1 cellular context compared by ENCODE assay signal in the genomic region with DNA sequence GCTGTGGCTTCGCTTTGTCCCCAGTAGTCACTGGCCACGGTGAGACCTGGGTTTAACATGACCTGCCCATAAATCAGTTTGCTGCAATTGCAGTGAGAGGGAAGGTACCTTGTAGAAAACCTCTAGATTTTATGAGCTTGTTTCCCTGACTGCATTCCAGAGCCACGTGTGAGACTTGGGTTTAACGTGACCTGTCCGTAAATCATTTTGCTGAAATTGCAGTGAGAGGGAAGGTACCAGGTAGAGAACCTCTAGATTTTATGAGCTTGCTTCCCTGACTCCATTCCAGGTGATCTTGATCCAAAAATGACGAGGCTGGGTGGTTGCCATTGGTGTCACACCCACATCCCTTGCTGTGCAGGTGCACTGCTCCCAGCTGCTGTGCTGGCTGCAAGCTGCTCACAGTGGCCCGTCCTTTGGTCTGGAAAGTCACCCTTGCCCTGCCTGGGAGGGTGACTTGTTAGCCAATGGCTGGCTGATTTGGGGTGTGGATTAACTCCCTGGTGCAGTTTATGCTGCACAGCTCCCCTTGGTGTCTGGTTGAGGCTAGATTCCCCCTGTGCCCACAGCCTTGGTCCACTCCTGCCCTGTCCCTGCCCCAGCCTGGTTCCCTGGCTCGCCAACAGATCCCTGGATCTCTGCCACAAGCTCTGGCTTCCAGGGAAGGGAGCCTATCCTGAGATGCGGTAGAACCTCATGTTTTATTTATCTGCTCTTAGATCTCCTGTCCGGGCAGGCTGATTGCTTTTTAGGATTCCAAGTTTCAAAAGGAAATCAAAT.
TF ChIP-seq lines count a peak whose summit lies in the region.

No MANE protein-coding gene starts in this region.

TF ChIP-seq in SK-N-SH, 30 proteins besides CTCF, POLR2A, EP300 and RAD21:
- TF ChIP-seq, protein P1, sequence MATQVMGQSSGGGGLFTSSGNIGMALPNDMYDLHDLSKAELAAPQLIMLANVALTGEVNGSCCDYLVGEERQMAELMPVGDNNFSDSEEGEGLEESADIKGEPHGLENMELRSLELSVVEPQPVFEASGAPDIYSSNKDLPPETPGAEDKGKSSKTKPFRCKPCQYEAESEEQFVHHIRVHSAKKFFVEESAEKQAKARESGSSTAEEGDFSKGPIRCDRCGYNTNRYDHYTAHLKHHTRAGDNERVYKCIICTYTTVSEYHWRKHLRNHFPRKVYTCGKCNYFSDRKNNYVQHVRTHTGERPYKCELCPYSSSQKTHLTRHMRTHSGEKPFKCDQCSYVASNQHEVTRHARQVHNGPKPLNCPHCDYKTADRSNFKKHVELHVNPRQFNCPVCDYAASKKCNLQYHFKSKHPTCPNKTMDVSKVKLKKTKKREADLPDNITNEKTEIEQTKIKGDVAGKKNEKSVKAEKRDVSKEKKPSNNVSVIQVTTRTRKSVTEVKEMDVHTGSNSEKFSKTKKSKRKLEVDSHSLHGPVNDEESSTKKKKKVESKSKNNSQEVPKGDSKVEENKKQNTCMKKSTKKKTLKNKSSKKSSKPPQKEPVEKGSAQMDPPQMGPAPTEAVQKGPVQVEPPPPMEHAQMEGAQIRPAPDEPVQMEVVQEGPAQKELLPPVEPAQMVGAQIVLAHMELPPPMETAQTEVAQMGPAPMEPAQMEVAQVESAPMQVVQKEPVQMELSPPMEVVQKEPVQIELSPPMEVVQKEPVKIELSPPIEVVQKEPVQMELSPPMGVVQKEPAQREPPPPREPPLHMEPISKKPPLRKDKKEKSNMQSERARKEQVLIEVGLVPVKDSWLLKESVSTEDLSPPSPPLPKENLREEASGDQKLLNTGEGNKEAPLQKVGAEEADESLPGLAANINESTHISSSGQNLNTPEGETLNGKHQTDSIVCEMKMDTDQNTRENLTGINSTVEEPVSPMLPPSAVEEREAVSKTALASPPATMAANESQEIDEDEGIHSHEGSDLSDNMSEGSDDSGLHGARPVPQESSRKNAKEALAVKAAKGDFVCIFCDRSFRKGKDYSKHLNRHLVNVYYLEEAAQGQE (IDR thresholded peaks at IDR 0.05; ENCODE audit: low read depth, low read length) = no peak
- TF ChIP-seq MEF2A (IDR thresholded peaks at IDR 0.05; ENCODE audit: borderline replicate concordance, low read depth) (no peak), TCF12 (IDR thresholded peaks at IDR 0.05) (no peak), POLR2AphosphoS5 (IDR thresholded peaks at IDR 0.05; ENCODE audit: low read depth, low read length) (no peak), TEAD4 (IDR thresholded peaks at IDR 0.05; ENCODE audit: borderline replicate concordance, insufficient read depth) (no peak), FOXJ3 (CRISPR knock-in tag; IDR thresholded peaks at IDR 0.05) (peak; percentile 75; the same call in 1 of the 2 replicates), EZH2phosphoT487 (IDR thresholded peaks at IDR 0.05; ENCODE audit: borderline replicate concordance, low read depth) (no peak), MXI1 (IDR thresholded peaks at IDR 0.05; ENCODE audit: low read depth, low read length) (peak; percentile 37; the same call in 1 of the 2 replicates), SMC3 (IDR thresholded peaks at IDR 0.05; ENCODE audit: low read depth, low read length) (no peak), FOSL2 (IDR thresholded peaks at IDR 0.05; ENCODE audit: borderline replicate concordance, low read depth) (no peak), GATA2 (CRISPR knock-in tag; IDR thresholded peaks at IDR 0.05) (peak; percentile 92), CHD2 (IDR thresholded peaks at IDR 0.05; ENCODE audit: low read length, partially characterized antibody) (peak; percentile 56), ELF1 (IDR thresholded peaks at IDR 0.05) (no peak)
- TF ChIP-seq, protein P2, sequence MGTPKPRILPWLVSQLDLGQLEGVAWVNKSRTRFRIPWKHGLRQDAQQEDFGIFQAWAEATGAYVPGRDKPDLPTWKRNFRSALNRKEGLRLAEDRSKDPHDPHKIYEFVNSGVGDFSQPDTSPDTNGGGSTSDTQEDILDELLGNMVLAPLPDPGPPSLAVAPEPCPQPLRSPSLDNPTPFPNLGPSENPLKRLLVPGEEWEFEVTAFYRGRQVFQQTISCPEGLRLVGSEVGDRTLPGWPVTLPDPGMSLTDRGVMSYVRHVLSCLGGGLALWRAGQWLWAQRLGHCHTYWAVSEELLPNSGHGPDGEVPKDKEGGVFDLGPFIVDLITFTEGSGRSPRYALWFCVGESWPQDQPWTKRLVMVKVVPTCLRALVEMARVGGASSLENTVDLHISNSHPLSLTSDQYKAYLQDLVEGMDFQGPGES (IDR thresholded peaks at IDR 0.05; ENCODE audit: low read depth, low read length) = no peak
- TF ChIP-seq, protein P3, sequence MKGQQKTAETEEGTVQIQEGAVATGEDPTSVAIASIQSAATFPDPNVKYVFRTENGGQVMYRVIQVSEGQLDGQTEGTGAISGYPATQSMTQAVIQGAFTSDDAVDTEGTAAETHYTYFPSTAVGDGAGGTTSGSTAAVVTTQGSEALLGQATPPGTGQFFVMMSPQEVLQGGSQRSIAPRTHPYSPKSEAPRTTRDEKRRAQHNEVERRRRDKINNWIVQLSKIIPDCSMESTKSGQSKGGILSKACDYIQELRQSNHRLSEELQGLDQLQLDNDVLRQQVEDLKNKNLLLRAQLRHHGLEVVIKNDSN (IDR thresholded peaks at IDR 0.05; ENCODE audit: borderline replicate concordance, low read depth) = no peak
- TF ChIP-seq, protein P4, sequence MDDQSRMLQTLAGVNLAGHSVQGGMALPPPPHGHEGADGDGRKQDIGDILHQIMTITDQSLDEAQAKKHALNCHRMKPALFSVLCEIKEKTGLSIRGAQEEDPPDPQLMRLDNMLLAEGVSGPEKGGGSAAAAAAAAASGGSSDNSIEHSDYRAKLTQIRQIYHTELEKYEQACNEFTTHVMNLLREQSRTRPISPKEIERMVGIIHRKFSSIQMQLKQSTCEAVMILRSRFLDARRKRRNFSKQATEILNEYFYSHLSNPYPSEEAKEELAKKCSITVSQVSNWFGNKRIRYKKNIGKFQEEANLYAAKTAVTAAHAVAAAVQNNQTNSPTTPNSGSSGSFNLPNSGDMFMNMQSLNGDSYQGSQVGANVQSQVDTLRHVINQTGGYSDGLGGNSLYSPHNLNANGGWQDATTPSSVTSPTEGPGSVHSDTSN (IDR thresholded peaks at IDR 0.05) = no peak
